ENCODE assay signal across 16 cellular contexts in genomic region chr6:24428615-24429014, GRCh38. TPM values are rescaled to one million over a fixed set of nuclear protein-coding genes. Genes with fewer than 3 reads are reported as not detected.
DNase-seq lines count a peak whose midpoint lies in the region; ATAC-seq, FAIRE-seq and TF ChIP-seq lines count a peak whose summit lies in the region.
"Had no signal": no experiment of that assay in that cellular context is flagged by ENCODE, and none has a peak within 500 bp of the region (broad histone marks: within the 10 kb centered on the region; RNA-seq: fewer than 3 reads in every experiment).

No MANE protein-coding gene starts in this region.

- peaks cover 9 to 34% of the 10 kb centered on the region in 2 experiments for H3K36me3 ChIP-seq in mesenchymal stem cell (ENCODE audit: control insufficient read depth in 1 of 2, insufficient read depth in 2 of 2, low read depth in 1 of 2, low read length in 2 of 2)
- H3K36me3 ChIP-seq: neural progenitor cell had no signal

- no peaks in the 10 kb centered on the region for H3K27me3 Mint-ChIP-seq in chondrocyte (ENCODE audit: low read depth)
- H3K27me3 Mint-ChIP-seq: activated CD4-positive, alpha-beta memory T cell treated with anti-CD3 and anti-CD28 coated beads, Interleukin-2, amount 10 ng/mL, durations not matched to agents 7 days and 5 days had no signal

- H3K4ac ChIP-seq in mesenchymal stem cell (ENCODE audit: low read depth in 1 of 2, low read length in 2 of 2) = no peak overlapping the region

- peak overlapping the region; percentile 91 for H3K27ac Mint-ChIP-seq in chondrocyte (ENCODE audit: unreplicated experiment)
- H3K27ac Mint-ChIP-seq: activated CD4-positive, alpha-beta memory T cell treated with anti-CD3 and anti-CD28 coated beads, Interleukin-2, amount 10 ng/mL, durations not matched to agents 7 days and 5 days; activated T-helper 2 cell treated with anti-CD3 and anti-CD28 coated beads, Interferon-gamma antibody, Interleukin-2, Interleukin-4, amounts not matched to agents 10 μg/mL and 5 μg/mL and 100 μg/mL, durations not matched to agents 14 hours and 24 hours and 36 hours; neural progenitor cell had no signal

- H2BK12ac ChIP-seq in mesenchymal stem cell (ENCODE audit: low read length in 2 of 2) = no peak overlapping the region

- no peak overlapping the region for H2BK15ac ChIP-seq in mesenchymal stem cell (ENCODE audit: low read depth, poor library complexity, severe bottlenecking)

- H3K4me1 Mint-ChIP-seq in chondrocyte (ENCODE audit: low read depth) = peaks cover 20% of the 10 kb centered on the region
- H3K4me1 Mint-ChIP-seq: activated CD4-positive, alpha-beta memory T cell treated with anti-CD3 and anti-CD28 coated beads, Interleukin-2, amount 10 ng/mL, durations not matched to agents 7 days and 5 days; H9; neural progenitor cell had no signal

- no peak for ATAC-seq in GM21786 (IDR thresholded peaks at IDR 0.05; ENCODE audit: unreplicated experiment)

- no peak overlapping the region for H3K23ac ChIP-seq in mesenchymal stem cell (ENCODE audit: low read length in 2 of 2)

- peaks cover 9% of the 10 kb centered on the region for H3K36me3 Mint-ChIP-seq in chondrocyte (ENCODE audit: low read depth)

- no peak overlapping the region for H2BK120ac ChIP-seq in mesenchymal stem cell (ENCODE audit: low read depth, low read length)

- TF ChIP-seq CTCF in chondrocyte (IDR thresholded peaks at IDR 0.05) = no peak

- H3K18ac ChIP-seq in mesenchymal stem cell (ENCODE audit: low read depth in 1 of 2, low read length in 2 of 2) = no peak overlapping the region

- DNase-seq in EH (ENCODE audit: low read depth) (peak; percentile 56), HTR-8/SVneo (ENCODE audit: insufficient read length, low spot score) (peak; percentile 24), chondrocyte (ENCODE audit: low spot score) (no peak), mesenchymal stem cell (peak; percentile 32), HK-2 (ENCODE audit: unreplicated experiment) (no peak), NCI-H2171 treated with DMSO at 0.1 percent for 48 hours (lab: John Stamatoyannopoulos, UW) (no peak), NCI-H2081 treated with DMSO at 0.1 percent for 48 hours (lab: John Stamatoyannopoulos, UW) (no peak)
- DNase-seq: activated CD4-positive, alpha-beta memory T cell treated with anti-CD3 and anti-CD28 coated beads, Interleukin-2, amount 10 ng/mL, durations not matched to agents 7 days and 5 days; Caco-2; H9; sigmoid colon; stomach had no signal

- peak overlapping the region in 1 of 2 experiments; percentile 36 for H3K14ac ChIP-seq in mesenchymal stem cell (ENCODE audit: low read length in 2 of 2)

- peaks cover 4% of the 10 kb centered on the region for H3K4me1 ChIP-seq in mesenchymal stem cell (ENCODE audit: control insufficient read depth, insufficient read depth, low read depth, low read length)
- H3K4me1 ChIP-seq: Caco-2, neural progenitor cell, stomach had no signal

- H2AFZ ChIP-seq in mesenchymal stem cell (ENCODE audit: low read depth, low read length) = no peak overlapping the region
- H2AFZ ChIP-seq: neural progenitor cell had no signal

- no peaks in the 10 kb centered on the region for H3K9me3 ChIP-seq in mesenchymal stem cell (ENCODE audit: control insufficient read depth, low read length)
- H3K9me3 ChIP-seq: Caco-2, sigmoid colon, stomach had no signal

- H2AK5ac ChIP-seq in mesenchymal stem cell (ENCODE audit: low read length, severe bottlenecking) = peak overlapping the region; percentile 90

- peak; percentile 60 for FAIRE-seq in HTR-8/SVneo (lab: Jason Lieb, UNC)

- no peak overlapping the region for H4K8ac ChIP-seq in mesenchymal stem cell (ENCODE audit: low read length)

- 95% methylated on average over 2 of the region's 2 CpGs for WGBS in mesenchymal stem cell

- peak overlapping the region; percentile 82 for H3K27ac ChIP-seq in mesenchymal stem cell (ENCODE audit: low read length, poor library complexity, severe bottlenecking)
- H3K27ac ChIP-seq: cardiac muscle cell, neural progenitor cell, sigmoid colon, stomach had no signal

- H3K4me2 ChIP-seq in mesenchymal stem cell (ENCODE audit: low read length, poor library complexity, severe bottlenecking) = no peak overlapping the region
- H3K4me2 ChIP-seq: neural progenitor cell had no signal

- no peaks in the 10 kb centered on the region for H3K27me3 ChIP-seq in mesenchymal stem cell (ENCODE audit: control insufficient read depth in 1 of 2, insufficient read depth in 1 of 2, low read length in 2 of 2)
- H3K27me3 ChIP-seq: cardiac muscle cell, neural progenitor cell, sigmoid colon, stomach had no signal

- no peaks in the 10 kb centered on the region for H3K79me1 ChIP-seq in mesenchymal stem cell (replicated peaks; ENCODE audit: low read length, poor library complexity, severe bottlenecking)

- peak overlapping the region; percentile 65 for H4K91ac ChIP-seq in mesenchymal stem cell (ENCODE audit: low read length)

- H3K4me3 Mint-ChIP-seq in chondrocyte (ENCODE audit: unreplicated experiment) = no peak overlapping the region
- H3K4me3 Mint-ChIP-seq: activated CD4-positive, alpha-beta memory T cell treated with anti-CD3 and anti-CD28 coated beads, Interleukin-2, amount 10 ng/mL, durations not matched to agents 7 days and 5 days; H9; neural progenitor cell had no signal

- H3K9ac ChIP-seq in mesenchymal stem cell (ENCODE audit: low read length) = no peak overlapping the region
- H3K9ac ChIP-seq: neural progenitor cell had no signal

- H3K4me3 ChIP-seq in mesenchymal stem cell (ENCODE audit: insufficient read depth in 1 of 2, low read depth in 1 of 2, low read length in 2 of 2) = no peak overlapping the region
- H3K4me3 ChIP-seq: cardiac muscle cell, neural progenitor cell, sigmoid colon, stomach had no signal

- no peak overlapping the region for H2BK5ac ChIP-seq in mesenchymal stem cell (ENCODE audit: low read depth, low read length, poor library complexity, severe bottlenecking)

- H3K9me3 Mint-ChIP-seq in chondrocyte (ENCODE audit: low read depth) = no peaks in the 10 kb centered on the region
- H3K9me3 Mint-ChIP-seq: activated CD4-positive, alpha-beta memory T cell treated with anti-CD3 and anti-CD28 coated beads, Interleukin-2, amount 10 ng/mL, durations not matched to agents 7 days and 5 days; activated T-helper 2 cell treated with anti-CD3 and anti-CD28 coated beads, Interferon-gamma antibody, Interleukin-2, Interleukin-4, amounts not matched to agents 10 μg/mL and 5 μg/mL and 100 μg/mL, durations not matched to agents 14 hours and 24 hours and 36 hours; neural progenitor cell had no signal

RNA-seq across cellular contexts. Expression of gene MRS2, which starts 25.9 kb away (rescaled TPM):
- total RNA-seq in chondrocyte = 16.0 to 18.0 TPM (median 16.5 TPM) in 3 replicates
- polyA plus RNA-seq in mesenchymal stem cell (2013, experiment 1 of 2) = 18.7 TPM
- 19.3 TPM for polyA plus RNA-seq in mesenchymal stem cell (2013, experiment 2 of 2)

Comparison
In these comparisons a context has a peak if more than half of its experiments do, and no peak if none do; other contexts are left out.
1. DNase-seq: peak in EH (single experiment), HTR-8/SVneo (single experiment) and mesenchymal stem cell (single experiment); none in chondrocyte (single experiment), HK-2 (single experiment), NCI-H2171 treated with DMSO at 0.1 percent for 48 hours (single experiment) and NCI-H2081 treated with DMSO at 0.1 percent for 48 hours (single experiment).